In genomic region chrX:48694776-48695523, GRCh38 we compare ENCODE assay signal across 9 cellular contexts. TPM values are rescaled to one million over a fixed set of nuclear protein-coding genes. Genes with fewer than 3 reads are reported as not detected.
DNase-seq lines count a peak whose midpoint lies in the region; ATAC-seq and TF ChIP-seq lines count a peak whose summit lies in the region.
"Had no signal": no experiment of that assay in that cellular context is flagged by ENCODE, and none has a peak within 500 bp of the region (broad histone marks: within the 10 kb centered on the region; RNA-seq: fewer than 3 reads in every experiment).

No MANE protein-coding gene starts in this region.

- peak overlapping the region in 7 of 8 donors; percentile 88 to 98 (median 90) for H3K4me3 Mint-ChIP-seq in CD4-positive, alpha-beta memory T cell
- peak overlapping the region; percentile 93 for H3K4me3 Mint-ChIP-seq in activated naive CD8-positive, alpha-beta T cell treated with anti-CD3 and anti-CD28 coated beads for 36 hours
- peak overlapping the region; percentile 28 for H3K4me3 Mint-ChIP-seq in natural killer cell

- BruUV-seq in HCT116 (replicated peaks; lab: Mats Ljungman, UMichigan): no TSS peak

- H3K27ac ChIP-seq in CD4-positive, alpha-beta memory T cell (ENCODE audit: low read depth, low read length): no peak overlapping the region
- H3K27ac ChIP-seq in HCT116 (ENCODE audit: low read depth, low read length): no peak overlapping the region

- H3K79me2 ChIP-seq in HCT116 (ENCODE audit: insufficient read depth, low read length): peaks cover 28% of the 10 kb centered on the region

- no peak overlapping the region for H2AFZ ChIP-seq in HCT116 (ENCODE audit: low read depth, low read length, poor library complexity, severe bottlenecking)

- no peak overlapping the region for H3K9ac ChIP-seq in HCT116 (ENCODE audit: low read length)

- H3K27me3 ChIP-seq in CD4-positive, alpha-beta memory T cell (ENCODE audit: insufficient read depth, low read length): no peaks in the 10 kb centered on the region
- H3K27me3 ChIP-seq in HCT116 (ENCODE audit: insufficient read depth, low read length): no peaks in the 10 kb centered on the region

- peaks cover 21 to 27% of the 10 kb centered on the region in 2 donors for H3K36me3 Mint-ChIP-seq in CD4-positive, alpha-beta memory T cell
- peaks cover 15% of the 10 kb centered on the region for H3K36me3 Mint-ChIP-seq in activated naive CD8-positive, alpha-beta T cell treated with anti-CD3 and anti-CD28 coated beads for 36 hours
- no peaks in the 10 kb centered on the region for H3K36me3 Mint-ChIP-seq in natural killer cell

- ATAC-seq in HCT116: no peak
- no peak for ATAC-seq in natural killer cell
- ATAC-seq in left colon: no peak

- no peaks in the 10 kb centered on the region for H4K20me1 ChIP-seq in HCT116 (ENCODE audit: insufficient read depth)

- DNase-seq in CD4-positive, alpha-beta memory T cell: no peak
- DNase-seq in HCT116 (ENCODE audit: low read depth, low spot score): no peak
- DNase-seq in activated naive CD8-positive, alpha-beta T cell treated with anti-CD3 and anti-CD28 coated beads for 36 hours: no peak
- no peak for DNase-seq in natural killer cell
- DNase-seq in 8988T: no peak
- DNase-seq in left colon: no peak
- no peak for DNase-seq in anterior cingulate cortex (lab: John Stamatoyannopoulos, UW)
- DNase-seq in MV-4-11 (lab: John Stamatoyannopoulos, UW): no peak

- no peaks in the 10 kb centered on the region for H3K9me3 Mint-ChIP-seq in CD4-positive, alpha-beta memory T cell
- no peaks in the 10 kb centered on the region for H3K9me3 Mint-ChIP-seq in activated naive CD8-positive, alpha-beta T cell treated with anti-CD3 and anti-CD28 coated beads for 36 hours
- H3K9me3 Mint-ChIP-seq in natural killer cell: no peaks in the 10 kb centered on the region

- H3K9me3 ChIP-seq in CD4-positive, alpha-beta memory T cell (ENCODE audit: control insufficient read depth in 1 of 2, low read length in 2 of 2): no peaks in the 10 kb centered on the region
- no peaks in the 10 kb centered on the region for H3K9me3 ChIP-seq in HCT116 (ENCODE audit: control insufficient read depth in 1 of 2, insufficient read depth in 1 of 2, low read depth in 1 of 2, low read length in 2 of 2)

- RAD21 ChIA-PET in HCT116 (lab: Charles Lee; ENCODE audit: low non-redundant PET in 1 of 2, low total read pairs in 2 of 2, uncharacterized antibody in 2 of 2, unreplicated experiment in 2 of 2): no interaction called here

- peaks cover 18% of the 10 kb centered on the region for H3K4me1 ChIP-seq in CD4-positive, alpha-beta memory T cell (ENCODE audit: insufficient read depth, low read length)
- peaks cover 4 to 15% of the 10 kb centered on the region in 2 experiments for H3K4me1 ChIP-seq in HCT116 (ENCODE audit: control insufficient read depth in 1 of 2, insufficient read depth in 2 of 2, low read length in 2 of 2)

- POLR2A ChIA-PET in CD4-positive, alpha-beta memory T cell (lab: Charles Lee; ENCODE audit: partially characterized antibody): interaction anchor here (1.0 to 3.9 kb wide), 8 partner anchors 10 to 217 kb away, joined by 3 to 48 read pairs (median 20); partner anchors contain the start of genes HDAC6, SLC35A2 and WAS
- POLR2A ChIA-PET in HCT116 (lab: Charles Lee): no interaction called here

- peak overlapping the region; percentile 78 to 98 (median 97) for H3K27ac Mint-ChIP-seq in CD4-positive, alpha-beta memory T cell
- H3K27ac Mint-ChIP-seq in activated naive CD8-positive, alpha-beta T cell treated with anti-CD3 and anti-CD28 coated beads for 36 hours: peak overlapping the region; percentile 94
- H3K27ac Mint-ChIP-seq in natural killer cell: peak overlapping the region; percentile 86 to 99

- H3K9me2 ChIP-seq in HCT116 (ENCODE audit: insufficient read depth): no peaks in the 10 kb centered on the region

- intact Hi-C loops in CD4-positive, alpha-beta memory T cell (cut with micrococcal nuclease): no loop called here
- intact Hi-C loops in HCT116 (cut with micrococcal nuclease): no loop called here
- intact Hi-C loops in natural killer cell (cut with micrococcal nuclease): no loop called here
- intact Hi-C loops in left colon (cut with DNase I, micrococcal nuclease): no loop called here

- H3K36me3 ChIP-seq in CD4-positive, alpha-beta memory T cell (ENCODE audit: insufficient read depth, low read length): peaks cover 13% of the 10 kb centered on the region
- H3K36me3 ChIP-seq in HCT116 (ENCODE audit: control insufficient read depth in 1 of 2, insufficient read depth in 2 of 2, low read length in 2 of 2): peaks cover 0 to 5% of the 10 kb centered on the region in 2 experiments; a peak in 1 of 4 replicates

- TF ChIP-seq POLR2A in HCT116 (IDR thresholded peaks at IDR 0.05; ENCODE audit: borderline replicate concordance, extremely low read depth, insufficient read depth, insufficient read length): no peak

- CTCF ChIA-PET in CD4-positive, alpha-beta memory T cell (lab: Charles Lee; ENCODE audit: partially characterized antibody): interaction anchor here (0.6 kb wide), 1 partner anchor 352 kb away, joined by 3 read pairs; no protein-coding TSS in a partner anchor
- CTCF ChIA-PET in HCT116 (lab: Charles Lee): no interaction called here

- TF ChIP-seq RAD21 in HCT116 (IDR thresholded peaks at IDR 0.05; ENCODE audit: low read depth): no peak

- H3K4me2 ChIP-seq in HCT116 (ENCODE audit: low read length): peak overlapping the region; percentile 91

- no peaks in the 10 kb centered on the region for H3K27me3 Mint-ChIP-seq in CD4-positive, alpha-beta memory T cell
- H3K27me3 Mint-ChIP-seq in activated naive CD8-positive, alpha-beta T cell treated with anti-CD3 and anti-CD28 coated beads for 36 hours: no peaks in the 10 kb centered on the region
- H3K27me3 Mint-ChIP-seq in natural killer cell (ENCODE audit: low read depth in 2 of 2): no peaks in the 10 kb centered on the region

- TF ChIP-seq CTCF in HCT116 (IDR thresholded peaks at IDR 0.05 in 2 of 3, conservative IDR thresholded peaks at IDR 0.05 in 1 of 3; ENCODE audit: borderline replicate concordance in 1 of 3, insufficient read depth in 1 of 3, low read depth in 2 of 3, low read length in 2 of 3) (no peak), natural killer cell (IDR thresholded peaks at IDR 0.05) (no peak)

- peaks cover 9 to 28% (median 18%) of the 10 kb centered on the region in 4 donors for H3K4me1 Mint-ChIP-seq in CD4-positive, alpha-beta memory T cell
- peaks cover 12% of the 10 kb centered on the region for H3K4me1 Mint-ChIP-seq in activated naive CD8-positive, alpha-beta T cell treated with anti-CD3 and anti-CD28 coated beads for 36 hours
- H3K4me1 Mint-ChIP-seq in natural killer cell: peaks cover 7 to 23% of the 10 kb centered on the region in 2 donors

- H3K4me3 ChIP-seq in CD4-positive, alpha-beta memory T cell (ENCODE audit: low read length in 2 of 2): no peak overlapping the region
- no peak overlapping the region for H3K4me3 ChIP-seq in HCT116 (replicated peaks in 1 of 2; ENCODE audit: low read depth in 1 of 2, low read length in 2 of 2)

TF ChIP-seq in HCT116, 20 proteins besides CTCF, POLR2A, EP300 and RAD21:
- TF ChIP-seq ZFX (IDR thresholded peaks at IDR 0.05): no peak
- no peak for TF ChIP-seq EZH2 (IDR thresholded peaks at IDR 0.05)
- no peak for TF ChIP-seq MAX (IDR thresholded peaks at IDR 0.05)
- TF ChIP-seq EGR1 (IDR thresholded peaks at IDR 0.05; ENCODE audit: low read depth): no peak
- TF ChIP-seq FOSL1 (IDR thresholded peaks at IDR 0.05; ENCODE audit: low read depth): no peak
- TF ChIP-seq SRF (IDR thresholded peaks at IDR 0.05; ENCODE audit: low read depth): no peak
- TF ChIP-seq SP1 (IDR thresholded peaks at IDR 0.05; ENCODE audit: low read depth): no peak
- TF ChIP-seq ZNF274 (IDR thresholded peaks at IDR 0.05; ENCODE audit: low read depth, low read length): no peak

RNA-seq across cellular contexts. Expression of gene SUV39H1, which starts 1.6 kb away (rescaled TPM):
- total RNA-seq in CD4-positive, alpha-beta memory T cell: 10 to 100 TPM in 1 of 2 experiments, 1 to 10 TPM in 1; 8.7 to 10.2 TPM
- polyA plus RNA-seq in CD4-positive, alpha-beta memory T cell: 10 to 100 TPM; 12.4 to 15.6 TPM
- total RNA-seq in HCT116 (2021; ENCODE audit: unreplicated experiment) (16.3 TPM), natural killer cell (10 to 100 TPM in 2 of 3 donors, 1 to 10 TPM in 1; 9.2 to 11.6 (median 11.0) TPM), left colon (1 to 10 TPM; 3.1 to 5.0 TPM)
- polyA plus RNA-seq in HCT116 (2012): 13.1 and 14.2 TPM in 2 replicates
- total RNA-seq in activated naive CD8-positive, alpha-beta T cell treated with anti-CD3 and anti-CD28 coated beads for 36 hours: 10 to 100 TPM; 31.9 to 32.8 TPM

RNA-seq across cellular contexts. Expression of gene WAS, which starts 11.4 kb away (rescaled TPM):
- 100 to 1,000 TPM; 108 to 110 TPM for total RNA-seq in CD4-positive, alpha-beta memory T cell
- 10 to 100 TPM; 13.4 to 33.8 TPM for polyA plus RNA-seq in CD4-positive, alpha-beta memory T cell
- total RNA-seq in HCT116 (2021; ENCODE audit: unreplicated experiment) (0.84 TPM), natural killer cell (100 to 1,000 TPM; 136 to 149 (median 141) TPM), left colon (1 to 10 TPM; 2.4 to 6.6 TPM)
- polyA plus RNA-seq in HCT116 (2012): 0.27 and 0.39 TPM in 2 replicates
- 10 to 100 TPM; 87.8 to 89.8 TPM for total RNA-seq in activated naive CD8-positive, alpha-beta T cell treated with anti-CD3 and anti-CD28 coated beads for 36 hours
- total RNA-seq: LHCN-M2 had no signal

Comparison
In these comparisons a context has a peak if more than half of its experiments do, and no peak if none do; other contexts are left out.
1. H3K4me3 Mint-ChIP-seq: peak in every context shown above with its lines; median percentile 93 in activated naive CD8-positive, alpha-beta T cell treated with anti-CD3 and anti-CD28 coated beads for 36 hours; 90 in CD4-positive, alpha-beta memory T cell; 28 in natural killer cell.
2. RNA of gene WAS, which starts 11.4 kb away (total RNA-seq): 136 to 149 TPM in natural killer cell, 108 to 110 TPM in CD4-positive, alpha-beta memory T cell and 87.8 to 89.8 TPM in activated naive CD8-positive, alpha-beta T cell treated with anti-CD3 and anti-CD28 coated beads for 36 hours; 2.4 to 6.6 TPM in left colon and 0.84 TPM in HCT116 (single experiment); every median in the first group is over 10 times any median in the second.
3. Peak in every context shown above with its lines, with median percentiles within 50 percentile points of each other: H3K27ac Mint-ChIP-seq.